Comparison of ENCODE assay signal across 8 cellular contexts in genomic region chr19:46600393-46601317, GRCh38. TPM values are rescaled to one million over a fixed set of nuclear protein-coding genes. Genes with fewer than 3 reads are reported as not detected.
DNase-seq lines count a peak whose midpoint lies in the region; ATAC-seq and TF ChIP-seq lines count a peak whose summit lies in the region.

No MANE protein-coding gene starts in this region.

- DNase-seq in DMS153 treated with DMSO at 0.1 percent for 48 hours (lab: John Stamatoyannopoulos, UW; ENCODE audit: unreplicated experiment), result peak; percentile 98
- peak; percentile 99 for DNase-seq in OCI-M1 (lab: John Stamatoyannopoulos, UW)
- DNase-seq in activated T-cell treated with anti-CD3 and anti-CD28 coated beads, Interleukin-2, amount 50 U/mL, for 4 hours, result peak; percentile 98
- peak; percentile 100 for DNase-seq in esophagus muscularis mucosa (ENCODE audit: extremely low spot score)
- DNase-seq in stimulated activated CD8-positive, alpha-beta memory T cell treated with anti-CD3 and anti-CD28 coated beads, Interleukin-7, amount 100 ng/mL, for 1 hour (ENCODE audit: low read depth in 2 of 2), result peak; percentile 92 to 96

- H3K27me3 ChIP-seq in esophagus muscularis mucosa, result no peaks in the 10 kb centered on the region
- no peaks in the 10 kb centered on the region for H3K27me3 ChIP-seq in muscle layer of colon (ENCODE audit: control insufficient read depth in 1 of 2, insufficient read depth in 2 of 2, low read length in 2 of 2)

- 3% methylated on average over 5 of the region's 93 CpGs for WGBS in esophagus muscularis mucosa

- peak overlapping the region; percentile 92 to 100 (median 100) for H3K4me3 Mint-ChIP-seq in IgD-negative memory B cell
- H3K4me3 Mint-ChIP-seq in activated T-cell treated with anti-CD3 and anti-CD28 coated beads, Interleukin-2, amount 50 U/mL, for 4 hours, result peak overlapping the region; percentile 95

- H3K4me3 ChIP-seq in esophagus muscularis mucosa (peak overlapping the region; percentile 85 to 100 (median 93)), muscle layer of colon (ENCODE audit: low read depth in 1 of 2, low read length in 2 of 2) (peak overlapping the region; percentile 60 to 85)

- peaks cover 9 to 16% (median 15%) of the 10 kb centered on the region in 3 donors for H3K4me1 Mint-ChIP-seq in IgD-negative memory B cell
- H3K4me1 Mint-ChIP-seq in activated T-cell treated with anti-CD3 and anti-CD28 coated beads, Interleukin-2, amount 50 U/mL, for 4 hours (ENCODE audit: low read depth), result peaks cover 28% of the 10 kb centered on the region

- peaks cover 35 to 48% (median 46%) of the 10 kb centered on the region in 4 donors for H3K4me1 ChIP-seq in esophagus muscularis mucosa
- peaks cover 41% of the 10 kb centered on the region for H3K4me1 ChIP-seq in muscle layer of colon (ENCODE audit: insufficient read depth, low read length)

- peaks cover 0 to 8% (median 5%) of the 10 kb centered on the region in 3 donors for H3K9me3 Mint-ChIP-seq in IgD-negative memory B cell
- peaks cover 11% of the 10 kb centered on the region for H3K9me3 Mint-ChIP-seq in activated T-cell treated with anti-CD3 and anti-CD28 coated beads, Interleukin-2, amount 50 U/mL, for 4 hours

- peak; percentile 39 for TF ChIP-seq POLR2A in esophagus muscularis mucosa (IDR thresholded peaks at IDR 0.05; ENCODE audit: low read depth)

- ATAC-seq in GM21576 (IDR thresholded peaks at IDR 0.05; ENCODE audit: unreplicated experiment), result peak; percentile 78
- ATAC-seq in activated T-cell treated with anti-CD3 and anti-CD28 coated beads, Interleukin-2, amount 50 U/mL, for 4 hours, result peak; percentile 84 to 85

- TF ChIP-seq EP300 in esophagus muscularis mucosa (IDR thresholded peaks at IDR 0.05), result no peak

- H3K27ac Mint-ChIP-seq in IgD-negative memory B cell, result peak overlapping the region; percentile 99 to 100 (median 100)

- intact Hi-C loops in esophagus muscularis mucosa (cut with DNase I), result no loop called here

- peaks cover under 1% of the 10 kb centered on the region for H3K36me3 Mint-ChIP-seq in IgD-negative memory B cell
- no peaks in the 10 kb centered on the region for H3K36me3 Mint-ChIP-seq in activated T-cell treated with anti-CD3 and anti-CD28 coated beads, Interleukin-2, amount 50 U/mL, for 4 hours (ENCODE audit: insufficient read depth)

- H3K27ac ChIP-seq in esophagus muscularis mucosa (replicated peaks in 1 of 4), result peak overlapping the region; percentile 96 to 98 (median 96)
- H3K27ac ChIP-seq in muscle layer of colon (ENCODE audit: low read depth, low read length), result peak overlapping the region; percentile 84

- TF ChIP-seq CTCF in esophagus muscularis mucosa (IDR thresholded peaks at IDR 0.05), result peak in 1 of 3 experiments; percentile 16

- H3K9ac ChIP-seq in muscle layer of colon (ENCODE audit: low read length), result peak overlapping the region; percentile 39

- H3K36me3 ChIP-seq in esophagus muscularis mucosa (peaks cover 0 to 4% (median 1%) of the 10 kb centered on the region in 4 donors), muscle layer of colon (ENCODE audit: insufficient read depth, low read length) (peaks cover 1% of the 10 kb centered on the region)

- peaks cover 0 to 6% (median 0%) of the 10 kb centered on the region in 4 donors for H3K9me3 ChIP-seq in esophagus muscularis mucosa
- H3K9me3 ChIP-seq in muscle layer of colon (ENCODE audit: low read length), result no peaks in the 10 kb centered on the region

- no peaks in the 10 kb centered on the region for H3K27me3 Mint-ChIP-seq in IgD-negative memory B cell
- no peaks in the 10 kb centered on the region for H3K27me3 Mint-ChIP-seq in activated T-cell treated with anti-CD3 and anti-CD28 coated beads, Interleukin-2, amount 50 U/mL, for 4 hours (ENCODE audit: low read depth)

RNA-seq across cellular contexts. Expression of gene CALM3, which starts 0.5 kb away (rescaled TPM):
- 81.2 TPM for polyA plus RNA-seq in IgD-negative memory B cell
- total RNA-seq in activated T-cell treated with anti-CD3 and anti-CD28 coated beads, Interleukin-2, amount 50 U/mL, for 4 hours, result 100 to 1,000 TPM; 237 to 257 (median 239) TPM
- total RNA-seq in esophagus muscularis mucosa, result 100 to 1,000 TPM; 114 to 155 (median 129) TPM

RNA-seq across cellular contexts. Expression of gene PTGIR, which starts 24.2 kb away (rescaled TPM):
- 0.21 TPM for polyA plus RNA-seq in IgD-negative memory B cell
- total RNA-seq in activated T-cell treated with anti-CD3 and anti-CD28 coated beads, Interleukin-2, amount 50 U/mL, for 4 hours, result 1 to 10 TPM; 2.2 to 5.8 (median 4.3) TPM
- 1 to 10 TPM; 5.9 to 9.1 (median 7.1) TPM for total RNA-seq in esophagus muscularis mucosa

RNA-seq across cellular contexts. Expression of gene GNG8, which starts 35.3 kb away (rescaled TPM):
- not detected for polyA plus RNA-seq in IgD-negative memory B cell
- 1 to 10 TPM; 1.5 to 2.6 (median 2.4) TPM for total RNA-seq in activated T-cell treated with anti-CD3 and anti-CD28 coated beads, Interleukin-2, amount 50 U/mL, for 4 hours
- not detected for total RNA-seq in esophagus muscularis mucosa

Comparison
In these comparisons a context has a peak if more than half of its experiments do, and no peak if none do; other contexts are left out.
1. Peak in every context shown above with its lines: DNase-seq, ATAC-seq, H3K4me3 ChIP-seq and H3K27ac ChIP-seq.